In the genomic region with DNA sequence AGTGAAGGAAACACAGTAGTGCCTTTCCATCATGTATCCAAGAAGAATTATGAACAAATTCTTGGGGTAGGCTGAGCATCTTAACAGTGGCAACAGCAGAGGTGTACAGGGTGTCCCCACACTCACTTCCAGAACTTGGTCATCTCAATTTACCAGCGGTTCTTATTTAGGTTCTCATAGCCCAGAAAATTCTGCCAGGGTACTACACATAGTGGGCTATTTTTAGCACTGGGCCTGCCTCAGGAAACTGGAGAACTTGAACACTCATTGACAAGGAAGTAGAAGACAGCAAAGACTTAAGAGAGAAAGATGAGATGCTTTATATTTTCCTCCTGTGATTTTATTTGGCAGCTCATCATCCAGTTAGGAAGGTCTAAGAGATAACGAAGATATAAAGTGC, we compare ENCODE assay signal across 20 cellular contexts.
"Had no signal": no experiment of that assay in that cellular context is flagged by ENCODE, and none has a peak within 500 bp of the region (broad histone marks: within the 10 kb centered on the region; RNA-seq: fewer than 3 reads in every experiment).

No MANE protein-coding gene starts in this region.

- ATAC-seq: activated CD4-positive, CD25-positive, alpha-beta regulatory T cell treated with anti-CD3 and anti-CD28 coated beads, Interleukin-2, amount 50 U/mL, for 24 hours; activated CD8-positive, alpha-beta T cell treated with anti-CD3 and anti-CD28 coated beads, Interleukin-2, amount 10 ng/mL, durations not matched to agents 7 days and 5 days; body of pancreas had no signal

- H3K4me3 ChIP-seq: ascending aorta, body of pancreas, Peyer's patch had no signal

- H3K9me3 ChIP-seq: ascending aorta, body of pancreas, Peyer's patch had no signal

- H3K27ac ChIP-seq: ascending aorta, body of pancreas, Peyer's patch, RWPE1 had no signal

- DNase-seq: activated CD4-positive, alpha-beta T cell treated with anti-CD3 and anti-CD28 coated beads for 48 hours; activated CD4-positive, alpha-beta T cell treated with anti-CD3 and anti-CD28 coated beads, Interleukin-2, amount 50 U/mL, for 4 hours; activated CD8-positive, alpha-beta memory T cell treated with anti-CD3 and anti-CD28 coated beads, Interleukin-2, amount 50 U/mL, for 48 hours; activated CD8-positive, alpha-beta T cell treated with anti-CD3 and anti-CD28 coated beads, Interleukin-2, amount 10 ng/mL, durations not matched to agents 7 days and 5 days; activated T-cell treated with anti-CD3 and anti-CD28 coated beads, Interleukin-2, amount 50 U/mL, for 1 hour; amniotic stem cell; body of pancreas; KG1; NCI-H1092; NCI-H1417; NCI-H1930; NCI-H345; NCI-H510A; NCI-H526 treated with DMSO at 0.1 percent for 48 hours; NK-92 treated with Interleukin-12 subunit alpha and Interleukin-12 subunit beta, amount 100 ng/mL, for 24 hours; Peyer's patch; SHP77 treated with DMSO at 0.1 percent for 48 hours had no signal

- H3K4me1 ChIP-seq: ascending aorta, body of pancreas, Peyer's patch had no signal

- H3K27me3 ChIP-seq: ascending aorta, body of pancreas, Peyer's patch had no signal

- H3K36me3 ChIP-seq: ascending aorta, Peyer's patch had no signal
